In genomic region chr14:106459971-106460730, GRCh38 we compare ENCODE assay signal across 9 cellular contexts.
A peak's percentile ranks its signal among the peaks of the same experiment; 100 is the strongest.
DNase-seq lines count a peak whose midpoint lies in the region; ATAC-seq lines count a peak whose summit lies in the region.
"Had no signal": no experiment of that assay in that cellular context is flagged by ENCODE, and none has a peak within 500 bp of the region (broad histone marks: within the 10 kb centered on the region; RNA-seq: fewer than 3 reads in every experiment).

No MANE protein-coding gene starts in this region.

- no peaks in the 10 kb centered on the region for H3K4me1 ChIP-seq in SJCRH30
- H3K4me1 ChIP-seq: SJSA1 had no signal

- H3K9me3 Mint-ChIP-seq in activated naive CD4-positive, alpha-beta T cell treated with anti-CD3 and anti-CD28 coated beads, Interleukin-2, amount 10 ng/mL, durations not matched to agents 7 days and 5 days = no peaks in the 10 kb centered on the region

- H3K4me3 Mint-ChIP-seq in activated naive CD4-positive, alpha-beta T cell treated with anti-CD3 and anti-CD28 coated beads, Interleukin-2, amount 10 ng/mL, durations not matched to agents 7 days and 5 days = no peak overlapping the region

- DNase-seq in DMS53 (lab: John Stamatoyannopoulos, UW) (peak; percentile 46), DMS53 treated with DMSO at 0.1 percent for 48 hours (lab: John Stamatoyannopoulos, UW; ENCODE audit: unreplicated experiment) (no peak), SJCRH30 (peak; percentile 26 to 50), RPMI8226 (no peak), retina (no peak)
- peak; percentile 73 for DNase-seq in activated naive CD4-positive, alpha-beta T cell treated with anti-CD3 and anti-CD28 coated beads, Interleukin-2, amount 10 ng/mL, durations not matched to agents 7 days and 5 days
- DNase-seq in stimulated activated CD8-positive, alpha-beta memory T cell treated with anti-CD3 and anti-CD28 coated beads, Interleukin-15, amount 100 ng/mL, for 48 hours (ENCODE audit: low read depth in 2 of 2) = peak; percentile 30 to 39

- H3K4me1 Mint-ChIP-seq in activated naive CD4-positive, alpha-beta T cell treated with anti-CD3 and anti-CD28 coated beads, Interleukin-2, amount 10 ng/mL, durations not matched to agents 7 days and 5 days = peaks cover 2% of the 10 kb centered on the region

- CTCF ChIA-PET in activated naive CD4-positive, alpha-beta T cell treated with anti-CD3 and anti-CD28 coated beads, Interleukin-2, amount 10 ng/mL, durations not matched to agents 7 days and 5 days (lab: Charles Lee) = interaction anchor here (0.7 to 2.6 kb wide), 13 partner anchors 8 to 152 kb away, joined by 3 to 24 read pairs (median 4); no protein-coding TSS in a partner anchor

- ATAC-seq in GM18870 (IDR thresholded peaks at IDR 0.05; ENCODE audit: unreplicated experiment) = no peak

- H3K36me3 ChIP-seq in SJCRH30 = no peaks in the 10 kb centered on the region
- H3K36me3 ChIP-seq: SJSA1 had no signal

- H3K36me3 Mint-ChIP-seq in activated naive CD4-positive, alpha-beta T cell treated with anti-CD3 and anti-CD28 coated beads, Interleukin-2, amount 10 ng/mL, durations not matched to agents 7 days and 5 days = no peaks in the 10 kb centered on the region

- no peak overlapping the region for H3K4me3 ChIP-seq in SJCRH30
- H3K4me3 ChIP-seq: SJSA1 had no signal

- H3K27ac Mint-ChIP-seq in activated naive CD4-positive, alpha-beta T cell treated with anti-CD3 and anti-CD28 coated beads, Interleukin-2, amount 10 ng/mL, durations not matched to agents 7 days and 5 days = no peak overlapping the region

- H3K27ac ChIP-seq in SJCRH30 = no peak overlapping the region
- H3K27ac ChIP-seq: SJSA1 had no signal

- no peaks in the 10 kb centered on the region for H3K27me3 ChIP-seq in SJCRH30
- H3K27me3 ChIP-seq: SJSA1 had no signal

- no peaks in the 10 kb centered on the region for H3K9me3 ChIP-seq in SJCRH30 (replicated peaks)
- H3K9me3 ChIP-seq: SJSA1 had no signal

- H3K27me3 Mint-ChIP-seq in activated naive CD4-positive, alpha-beta T cell treated with anti-CD3 and anti-CD28 coated beads, Interleukin-2, amount 10 ng/mL, durations not matched to agents 7 days and 5 days = peaks cover 21% of the 10 kb centered on the region

Comparison
In these comparisons a context has a peak if more than half of its experiments do, and no peak if none do; other contexts are left out.
1. DNase-seq: peak in DMS53 (single experiment), SJCRH30 (2 of 2), activated naive CD4-positive, alpha-beta T cell treated with anti-CD3 and anti-CD28 coated beads, Interleukin-2, amount 10 ng/mL, durations not matched to agents 7 days and 5 days (single experiment) and stimulated activated CD8-positive, alpha-beta memory T cell treated with anti-CD3 and anti-CD28 coated beads, Interleukin-15, amount 100 ng/mL, for 48 hours (2 of 2); none in DMS53 treated with DMSO at 0.1 percent for 48 hours (single experiment), RPMI8226 (single experiment) and retina (single experiment).